ENCODE assay signal across 9 cellular contexts in genomic region chr2:202034249-202035088, GRCh38. TPM values are rescaled to one million over a fixed set of nuclear protein-coding genes. Genes with fewer than 3 reads are reported as not detected.
DNase-seq lines count a peak whose midpoint lies in the region; ATAC-seq and TF ChIP-seq lines count a peak whose summit lies in the region.
"Had no signal": no experiment of that assay in that cellular context is flagged by ENCODE, and none has a peak within 500 bp of the region (broad histone marks: within the 10 kb centered on the region; RNA-seq: fewer than 3 reads in every experiment).

No MANE protein-coding gene starts in this region.

- peaks cover 0 to 60% (median 0%) of the 10 kb centered on the region in 4 donors for H3K27me3 ChIP-seq in esophagus squamous epithelium

- TF ChIP-seq POLR2A in esophagus squamous epithelium (IDR thresholded peaks at IDR 0.05), result no peak

- peak overlapping the region; percentile 89 to 94 (median 92) for H3K27ac ChIP-seq in esophagus squamous epithelium

- intact Hi-C loops in esophagus squamous epithelium (cut with DNase I), result no loop called here

- peak; percentile 6 for ATAC-seq in GM21619 (IDR thresholded peaks at IDR 0.05; ENCODE audit: unreplicated experiment)
- no peak for ATAC-seq in HG02870 (IDR thresholded peaks at IDR 0.05; ENCODE audit: unreplicated experiment)

- peaks cover 24 to 63% (median 25%) of the 10 kb centered on the region in 3 donors for H3K4me1 ChIP-seq in esophagus squamous epithelium

- peaks cover 0 to 7% (median 0%) of the 10 kb centered on the region in 3 donors for H3K36me3 ChIP-seq in esophagus squamous epithelium

- H3K36me3 Mint-ChIP-seq in nephron progenitor cell (ENCODE audit: low read depth), result peaks cover 16% of the 10 kb centered on the region

- DNase-seq in DMS 273 treated with DMSO at 0.1 percent for 48 hours (lab: John Stamatoyannopoulos, UW) (peak; percentile 27), Kasumi-1 (lab: John Stamatoyannopoulos, UW) (peak; percentile 34 to 47), esophagus squamous epithelium (lab: John Stamatoyannopoulos, UW) (no peak), nephron progenitor cell (peak; percentile 49), SW 1271 (lab: John Stamatoyannopoulos, UW) (no peak)
- DNase-seq in activated CD8-positive, alpha-beta memory T cell treated with anti-CD3 and anti-CD28 coated beads for 24 hours, result peak; percentile 73

- peak overlapping the region; percentile 97 for H3K27ac Mint-ChIP-seq in nephron progenitor cell

- peak overlapping the region; percentile 56 to 81 (median 70) for H3K4me3 ChIP-seq in esophagus squamous epithelium

- peaks cover 2% of the 10 kb centered on the region for H3K27me3 Mint-ChIP-seq in nephron progenitor cell (ENCODE audit: low read depth, poor library complexity)

- WGBS in esophagus squamous epithelium, 2 donors, result 4% methylated on average over 5 to 27 of the region's 105 CpGs

- H3K9me3 ChIP-seq in esophagus squamous epithelium, result no peaks in the 10 kb centered on the region

- peaks cover 50% of the 10 kb centered on the region for H3K4me1 Mint-ChIP-seq in nephron progenitor cell

- no peaks in the 10 kb centered on the region for H3K9me3 Mint-ChIP-seq in nephron progenitor cell

- TF ChIP-seq CTCF in esophagus squamous epithelium (IDR thresholded peaks at IDR 0.05) (no peak), nephron progenitor cell (IDR thresholded peaks at IDR 0.05) (no peak)

- H3K4me3 Mint-ChIP-seq in nephron progenitor cell, result peak overlapping the region; percentile 89

RNA-seq across cellular contexts. Expression of gene FZD7, which starts 0.8 kb away (rescaled TPM):
- total RNA-seq in esophagus squamous epithelium, result 10 to 100 TPM in 1 of 4 donors, 1 to 10 TPM in 3; 2.6 to 11.3 (median 4.0) TPM

RNA-seq across cellular contexts. Expression of gene KIAA2012, which starts 38.6 kb away (rescaled TPM):
- total RNA-seq in esophagus squamous epithelium, result not detected
- total RNA-seq: subcutaneous adipose tissue had no signal

Comparison
In these comparisons a context has a peak if more than half of its experiments do, and no peak if none do; other contexts are left out.
1. DNase-seq: peak in DMS 273 treated with DMSO at 0.1 percent for 48 hours (single experiment), Kasumi-1 (2 of 2), activated CD8-positive, alpha-beta memory T cell treated with anti-CD3 and anti-CD28 coated beads for 24 hours (single experiment) and nephron progenitor cell (single experiment); none in esophagus squamous epithelium (single experiment) and SW 1271 (0 of 2).